In genomic region chr2:64750817-64751285, GRCh38 we compare ENCODE assay signal across 8 cellular contexts.
DNase-seq lines count a peak whose midpoint lies in the region; ATAC-seq, FAIRE-seq and TF ChIP-seq lines count a peak whose summit lies in the region.

No MANE protein-coding gene starts in this region.

- H3K4me3 ChIP-seq in A549 (peak overlapping the region; percentile 52), WI38 (ENCODE audit: low read depth, low read length) (peak overlapping the region; percentile 65)

- H3K27ac ChIP-seq in A549 (peak overlapping the region; percentile 73 to 96), caudate nucleus (ENCODE audit: low read depth, low read length) (peak overlapping the region; percentile 99)

- TF ChIP-seq RAD21 in A549 (conservative IDR thresholded peaks at IDR 0.05 in 1 of 2, IDR thresholded peaks at IDR 0.05 in 1 of 2) = peak in 1 of 2 experiments; percentile 1; a peak in 2 of 5 replicates

- peak overlapping the region; percentile 81 for H3K4me2 ChIP-seq in A549

- 0 out of 3 replicates have a peak, but pooled peaks cover 2% of the 10 kb centered on the region for H3K9me3 ChIP-seq in A549

- no peak for TF ChIP-seq EP300 in A549 (IDR thresholded peaks at IDR 0.05)

- DNase-seq in A549 (ENCODE audit: low read depth in 1 of 2, low spot score in 1 of 2) = peak in 1 of 2 experiments; percentile 100
- peak; percentile 96 for DNase-seq in NCI-H2196 treated with DMSO at 0.1 percent for 48 hours (lab: John Stamatoyannopoulos, UW; ENCODE audit: unreplicated experiment)
- peak in 59 of 61 donors; percentile 87 to 100 (median 100) for DNase-seq in caudate nucleus (lab: John Stamatoyannopoulos, UW)
- peak; percentile 99 for DNase-seq in kidney glomerular epithelial cell (lab: John Stamatoyannopoulos, UW)
- DNase-seq in stimulated activated CD4-positive, alpha-beta T cell treated with anti-CD3 and anti-CD28 coated beads, Interleukin-1b, Interleukin-23, amount 100 ng/mL, for 1 hour (ENCODE audit: low read depth in 2 of 2) = peak; percentile 86 to 96

- TF ChIP-seq POLR2A in A549 (IDR thresholded peaks at IDR 0.05; ENCODE audit: low read length) = peak; percentile 91

- no peak for FAIRE-seq in A549 (lab: Jason Lieb, UNC)

- POLR2A ChIA-PET in A549 (lab: Yijun Ruan, JAX) = interaction anchor here (0.6 to 4.6 kb wide), 23 partner anchors 9 to 227 kb away, joined by 3 to 172 read pairs (median 5); partner anchors contain the start of genes AFTPH and SERTAD2

- CTCF ChIA-PET in A549 (lab: Yijun Ruan, JAX) = interaction anchor here (0.5 to 5.2 kb wide), 31 partner anchors 9 to 235 kb away, joined by 3 to 50 read pairs (median 4); partner anchors contain the start of gene SERTAD2

- ATAC-seq in A549 (peak; percentile 85 to 94), GM18867 (IDR thresholded peaks at IDR 0.05; ENCODE audit: unreplicated experiment) (peak; percentile 87), HG03108 (IDR thresholded peaks at IDR 0.05; ENCODE audit: unreplicated experiment) (peak; percentile 80)

- TF ChIP-seq CTCF in A549 (IDR thresholded peaks at IDR 0.05) = no peak
- no peak for TF ChIP-seq CTCF in WI38 (IDR thresholded peaks at IDR 0.05; ENCODE audit: low read depth, low read length)

- WGBS in A549 (ENCODE audit: missing lambda C conversion rate) = under 1% methylated on average over 18 of the region's 43 CpGs

- H3K4me1 ChIP-seq in A549 = peaks cover 22% of the 10 kb centered on the region

TF ChIP-seq in A549, 52 proteins besides CTCF, POLR2A, EP300 and RAD21:
- TF ChIP-seq PBX3 (IDR thresholded peaks at IDR 0.05) = peak; percentile 97
- no peak for TF ChIP-seq CBX2 (IDR thresholded peaks at IDR 0.05; ENCODE audit: borderline replicate concordance, low read depth)
- 0 out of 4 replicates have a peak, but pooled peaks of 1 of the 2 experiments have one; percentile 9 for TF ChIP-seq CEBPB (IDR thresholded peaks at IDR 0.05)
- no peak for TF ChIP-seq BHLHE40 (IDR thresholded peaks at IDR 0.05; ENCODE audit: low read depth, low read length)
- no peak for TF ChIP-seq TFCP2L1 (CRISPR knock-in tag; IDR thresholded peaks at IDR 0.05)
- no peak for TF ChIP-seq FOSB (CRISPR knock-in tag; IDR thresholded peaks at IDR 0.05)
- TF ChIP-seq SMC3 (IDR thresholded peaks at IDR 0.05) = peak; percentile 51; the same call in 1 of the 3 replicates
- peak; percentile 49; the same call in 1 of the 2 replicates for TF ChIP-seq RFX5 (IDR thresholded peaks at IDR 0.05)
- no peak for TF ChIP-seq REST (IDR thresholded peaks at IDR 0.05)
- TF ChIP-seq JUNB (IDR thresholded peaks at IDR 0.05) = no peak
- TF ChIP-seq HDAC2 (IDR thresholded peaks at IDR 0.05) = no peak
- TF ChIP-seq BCL3 (IDR thresholded peaks at IDR 0.05) = 0 out of 3 replicates have a peak, but pooled peaks have one; percentile 73
- 0 out of 5 replicates have a peak, but pooled peaks of 1 of the 2 experiments have one; percentile 55 for TF ChIP-seq JUN (IDR thresholded peaks at IDR 0.05)
- no peak for TF ChIP-seq HES2 (IDR thresholded peaks at IDR 0.05)
- no peak; the same call in 1 of the 2 replicates for TF ChIP-seq PHF8 (IDR thresholded peaks at IDR 0.05; ENCODE audit: borderline replicate concordance, low read depth)
- no peak for TF ChIP-seq RNF2 (IDR thresholded peaks at IDR 0.05; ENCODE audit: borderline replicate concordance, low read depth)
- TF ChIP-seq FOSL2 (IDR thresholded peaks at IDR 0.05) = no peak
- TF ChIP-seq FOSL2 (CRISPR knock-in tag; IDR thresholded peaks at IDR 0.05) = peak; percentile 87
- peak; percentile 23 for TF ChIP-seq CHD2 (IDR thresholded peaks at IDR 0.05; ENCODE audit: low read length, partially characterized antibody)
- peak; percentile 43 for TF ChIP-seq MAFK (IDR thresholded peaks at IDR 0.05; ENCODE audit: partially characterized antibody)
